ENCODE assay signal across 8 cellular contexts in genomic region chr2:216017365-216017764, GRCh38. TPM values are rescaled to one million over a fixed set of nuclear protein-coding genes. Genes with fewer than 3 reads are reported as not detected.
DNase-seq lines count a peak whose midpoint lies in the region; ATAC-seq and TF ChIP-seq lines count a peak whose summit lies in the region.

No MANE protein-coding gene starts in this region.

- intact Hi-C loops in left cardiac atrium (cut with DNase I), result no loop called here

- ATAC-seq in HG03378 (IDR thresholded peaks at IDR 0.05; ENCODE audit: unreplicated experiment) (peak; percentile 33), left cardiac atrium (no peak)

- H3K36me3 Mint-ChIP-seq in mesothelial cell of epicardium, result no peaks in the 10 kb centered on the region

- TF ChIP-seq CTCF in mesothelial cell of epicardium (IDR thresholded peaks at IDR 0.05; ENCODE audit: unreplicated experiment), result no peak

- H3K4me1 Mint-ChIP-seq in mesothelial cell of epicardium, result peaks cover 10% of the 10 kb centered on the region

- DNase-seq in SIG-M5 treated with dmso at 0.1 percent for 504 hours (lab: John Stamatoyannopoulos, UW; ENCODE audit: unreplicated experiment) (peak; percentile 28), SIG-M5 (lab: John Stamatoyannopoulos, UW) (no peak), mesothelial cell of epicardium (ENCODE audit: low spot score in 2 of 2, unreplicated experiment in 2 of 2) (no peak), NCI-H446 treated with DMSO at 0.1 percent for 48 hours (lab: John Stamatoyannopoulos, UW) (no peak), left cardiac atrium (no peak)
- DNase-seq in activated CD4-positive, alpha-beta T cell treated with anti-CD3 and anti-CD28 coated beads, Interleukin-2, amount 50 U/mL, for 4 hours, result peak; percentile 9 to 14
- peak; percentile 10 for DNase-seq in stimulated activated CD4-positive, alpha-beta T cell treated with anti-CD3 and anti-CD28 coated beads, Interleukin-4, amount 100 ng/mL, for 1 hour

- H3K4me3 Mint-ChIP-seq in mesothelial cell of epicardium, result no peak overlapping the region

- no peak overlapping the region for H3K27ac Mint-ChIP-seq in mesothelial cell of epicardium

- no peaks in the 10 kb centered on the region for H3K27me3 Mint-ChIP-seq in mesothelial cell of epicardium (ENCODE audit: low read depth)

- no peaks in the 10 kb centered on the region for H3K9me3 Mint-ChIP-seq in mesothelial cell of epicardium

RNA-seq across cellular contexts. Expression of gene MREG, which starts 4.0 kb away (rescaled TPM):
- total RNA-seq in mesothelial cell of epicardium, result 11.4 to 12.8 TPM (median 11.9 TPM) in 3 replicates
- 1 to 10 TPM; 1.1 to 1.3 TPM for total RNA-seq in left cardiac atrium

Comparison
In these comparisons a context has a peak if more than half of its experiments do, and no peak if none do; other contexts are left out.
1. DNase-seq: peak in SIG-M5 treated with dmso at 0.1 percent for 504 hours (single experiment), activated CD4-positive, alpha-beta T cell treated with anti-CD3 and anti-CD28 coated beads, Interleukin-2, amount 50 U/mL, for 4 hours (2 of 2) and stimulated activated CD4-positive, alpha-beta T cell treated with anti-CD3 and anti-CD28 coated beads, Interleukin-4, amount 100 ng/mL, for 1 hour (single experiment); none in SIG-M5 (single experiment), mesothelial cell of epicardium (0 of 2), NCI-H446 treated with DMSO at 0.1 percent for 48 hours (single experiment) and left cardiac atrium (single experiment).